ENCODE assay signal across 8 cellular contexts in genomic region chr14:70821581-70821915, GRCh38. TPM values are rescaled to one million over a fixed set of nuclear protein-coding genes. Genes with fewer than 3 reads are reported as not detected.
DNase-seq lines count a peak whose midpoint lies in the region; ATAC-seq and TF ChIP-seq lines count a peak whose summit lies in the region.

No MANE protein-coding gene starts in this region.

- WGBS in ovary, 3 donors: 1 to 3% (median 2%) methylated on average over 14 to 23 of the region's 23 CpGs

- no peak for DNase-seq in CD8-positive, alpha-beta memory T cell
- DNase-seq in Peyer's patch (no peak), ovary (no peak), NK-92 (lab: John Stamatoyannopoulos, UW; ENCODE audit: unreplicated experiment) (no peak), superior temporal gyrus (ENCODE audit: extremely low spot score) (no peak)
- no peak for DNase-seq in activated naive CD4-positive, alpha-beta T cell (lab: John Stamatoyannopoulos, UW)

- no peak for TF ChIP-seq EP300 in ovary (IDR thresholded peaks at IDR 0.05)

- peaks cover 3% of the 10 kb centered on the region in 2 donors for H3K27me3 Mint-ChIP-seq in CD8-positive, alpha-beta memory T cell

- POLR2A ChIA-PET in CD8-positive, alpha-beta memory T cell (lab: Charles Lee): interaction anchor here (0.9 to 1.8 kb wide), 3 partner anchors 12 to 85 kb away, joined by 5 to 11 read pairs (median 5); partner anchors contain the start of genes MAP3K9 and PCNX1

- H3K27ac Mint-ChIP-seq in CD8-positive, alpha-beta memory T cell: no peak overlapping the region

- TF ChIP-seq CTCF in Peyer's patch (IDR thresholded peaks at IDR 0.05): no peak
- no peak for TF ChIP-seq CTCF in ovary (IDR thresholded peaks at IDR 0.05)

- ATAC-seq in esophagus mucosa (peak; percentile 18), GM18909 (IDR thresholded peaks at IDR 0.05; ENCODE audit: poor library complexity, unreplicated experiment) (no peak)

- intact Hi-C loops in ovary (cut with DNase I): loop anchor here in 3 of 4 donors (5.0 to 10.0 kb wide), 2 partner anchors 86 to 153 kb away; partner anchors contain the start of gene PCNX1 (in 1 of the 3)

- H3K4me1 Mint-ChIP-seq in CD8-positive, alpha-beta memory T cell: peaks cover 14 to 21% (median 20%) of the 10 kb centered on the region in 3 donors

- H3K9me3 ChIP-seq in CD8-positive, alpha-beta memory T cell (ENCODE audit: low read length): no peaks in the 10 kb centered on the region
- no peaks in the 10 kb centered on the region for H3K9me3 ChIP-seq in Peyer's patch
- no peaks in the 10 kb centered on the region for H3K9me3 ChIP-seq in ovary

- H3K4me3 ChIP-seq in CD8-positive, alpha-beta memory T cell (ENCODE audit: low read length): peak overlapping the region; percentile 64
- peak overlapping the region; percentile 50 to 80 (median 66) for H3K4me3 ChIP-seq in Peyer's patch
- H3K4me3 ChIP-seq in ovary: peak overlapping the region; percentile 43

- H3K4me3 Mint-ChIP-seq in CD8-positive, alpha-beta memory T cell: peak overlapping the region; percentile 60 to 94 (median 86)

- peaks cover 6% of the 10 kb centered on the region for H3K27me3 ChIP-seq in CD8-positive, alpha-beta memory T cell (ENCODE audit: insufficient read depth, low read length, poor library complexity, severe bottlenecking)
- H3K27me3 ChIP-seq in Peyer's patch (no peaks in the 10 kb centered on the region), ovary (no peaks in the 10 kb centered on the region)

- no peaks in the 10 kb centered on the region for H3K9me3 Mint-ChIP-seq in CD8-positive, alpha-beta memory T cell

- peaks cover 21% of the 10 kb centered on the region for H3K4me1 ChIP-seq in CD8-positive, alpha-beta memory T cell (ENCODE audit: insufficient read depth, low read length)
- H3K4me1 ChIP-seq in Peyer's patch (peaks cover 0 to 10% (median 5%) of the 10 kb centered on the region in 4 donors), ovary (ENCODE audit: insufficient read depth) (peaks cover 2% of the 10 kb centered on the region)

- no peak for TF ChIP-seq POLR2A in Peyer's patch (IDR thresholded peaks at IDR 0.05)
- TF ChIP-seq POLR2A in ovary (IDR thresholded peaks at IDR 0.05): no peak

- peaks cover 0 to 2% (median 0%) of the 10 kb centered on the region in 3 donors for H3K36me3 Mint-ChIP-seq in CD8-positive, alpha-beta memory T cell

- no peak overlapping the region for H3K27ac ChIP-seq in CD8-positive, alpha-beta memory T cell (ENCODE audit: low read depth, low read length)
- H3K27ac ChIP-seq in Peyer's patch: peak overlapping the region in 2 of 4 donors; percentile 14 to 60
- peak overlapping the region in 1 of 2 donors; percentile 42 for H3K27ac ChIP-seq in ovary

- no peaks in the 10 kb centered on the region for H3K36me3 ChIP-seq in CD8-positive, alpha-beta memory T cell (ENCODE audit: insufficient read depth, low read length)
- no peaks in the 10 kb centered on the region for H3K36me3 ChIP-seq in Peyer's patch
- H3K36me3 ChIP-seq in ovary: no peaks in the 10 kb centered on the region

- CTCF ChIA-PET in CD8-positive, alpha-beta memory T cell (lab: Charles Lee): interaction anchor here (0.9 to 5.7 kb wide), 7 partner anchors 10 to 134 kb away, joined by 3 to 63 read pairs (median 3); partner anchors contain the start of genes MAP3K9 and PCNX1

RNA-seq across cellular contexts. Expression of gene MAP3K9, which starts 12.2 kb away (rescaled TPM):
- total RNA-seq in CD8-positive, alpha-beta memory T cell: 1 to 10 TPM; 4.0 to 4.7 TPM
- 1.9 TPM for polyA plus RNA-seq in CD8-positive, alpha-beta memory T cell
- total RNA-seq in Peyer's patch (10 to 100 TPM in 3 of 4 donors, 1 to 10 TPM in 1; 8.6 to 14.0 (median 12.0) TPM), esophagus mucosa (20.1 TPM), ovary (1 to 10 TPM in 6 of 7 donors, under 1 TPM in 1; 0.95 to 3.7 (median 2.0) TPM)
- 1 to 10 TPM in 1 of 2 donors, under 1 TPM in 1; 0.80 to 1.6 TPM for polyA plus RNA-seq in ovary
